Comparison of ENCODE assay signal across 1 cellular context in genomic region chr1:172630868-172631267, GRCh38.
TF ChIP-seq lines count a peak whose summit lies in the region.

No MANE protein-coding gene starts in this region.

TF ChIP-seq in A549, 52 proteins besides CTCF, POLR2A, EP300 and RAD21 (continued from another document):
- no peak for TF ChIP-seq KDM1A (IDR thresholded peaks at IDR 0.05; ENCODE audit: low read depth)
- no peak for TF ChIP-seq BCL3 (IDR thresholded peaks at IDR 0.05)
- no peak for TF ChIP-seq MYC (IDR thresholded peaks at IDR 0.05; ENCODE audit: borderline replicate concordance, low read length)
